1 cellular context compared by ENCODE assay signal in the genomic region with DNA sequence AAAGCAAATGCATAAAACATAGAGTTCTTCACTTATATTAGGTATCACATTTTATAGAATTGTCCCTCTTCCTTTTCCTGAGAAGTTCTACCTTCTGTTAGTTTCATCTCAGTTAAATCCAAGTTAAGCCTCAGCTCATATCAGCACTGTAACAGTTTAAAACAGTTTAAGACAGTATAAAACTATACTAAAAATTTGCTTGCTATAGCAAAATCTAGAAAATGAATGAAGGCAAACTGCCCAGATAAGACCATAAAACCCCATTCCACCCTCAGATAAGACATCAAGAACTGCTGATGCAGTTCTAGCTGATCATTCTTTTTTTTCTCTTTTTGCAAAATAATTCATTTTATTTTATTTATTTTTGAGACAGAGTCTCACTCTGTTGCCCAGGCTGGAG.
TF ChIP-seq lines count a peak whose summit lies in the region.

No MANE protein-coding gene starts in this region.

TF ChIP-seq in GM23338, 12 proteins besides CTCF, POLR2A, EP300 and RAD21 (continued from another document):
- TF ChIP-seq ETS1 (IDR thresholded peaks at IDR 0.05) (no peak), EZH2 (IDR thresholded peaks at IDR 0.05; ENCODE audit: low read depth, unreplicated experiment) (no peak), JUNB (IDR thresholded peaks at IDR 0.05; ENCODE audit: unreplicated experiment) (no peak), REST (IDR thresholded peaks at IDR 0.05; ENCODE audit: unreplicated experiment) (no peak), CREB1 (CRISPR knock-in tag; IDR thresholded peaks at IDR 0.05; ENCODE audit: low read depth) (no peak), STAT1 (IDR thresholded peaks at IDR 0.05; ENCODE audit: unreplicated experiment) (no peak)
- TF ChIP-seq, protein P1, sequence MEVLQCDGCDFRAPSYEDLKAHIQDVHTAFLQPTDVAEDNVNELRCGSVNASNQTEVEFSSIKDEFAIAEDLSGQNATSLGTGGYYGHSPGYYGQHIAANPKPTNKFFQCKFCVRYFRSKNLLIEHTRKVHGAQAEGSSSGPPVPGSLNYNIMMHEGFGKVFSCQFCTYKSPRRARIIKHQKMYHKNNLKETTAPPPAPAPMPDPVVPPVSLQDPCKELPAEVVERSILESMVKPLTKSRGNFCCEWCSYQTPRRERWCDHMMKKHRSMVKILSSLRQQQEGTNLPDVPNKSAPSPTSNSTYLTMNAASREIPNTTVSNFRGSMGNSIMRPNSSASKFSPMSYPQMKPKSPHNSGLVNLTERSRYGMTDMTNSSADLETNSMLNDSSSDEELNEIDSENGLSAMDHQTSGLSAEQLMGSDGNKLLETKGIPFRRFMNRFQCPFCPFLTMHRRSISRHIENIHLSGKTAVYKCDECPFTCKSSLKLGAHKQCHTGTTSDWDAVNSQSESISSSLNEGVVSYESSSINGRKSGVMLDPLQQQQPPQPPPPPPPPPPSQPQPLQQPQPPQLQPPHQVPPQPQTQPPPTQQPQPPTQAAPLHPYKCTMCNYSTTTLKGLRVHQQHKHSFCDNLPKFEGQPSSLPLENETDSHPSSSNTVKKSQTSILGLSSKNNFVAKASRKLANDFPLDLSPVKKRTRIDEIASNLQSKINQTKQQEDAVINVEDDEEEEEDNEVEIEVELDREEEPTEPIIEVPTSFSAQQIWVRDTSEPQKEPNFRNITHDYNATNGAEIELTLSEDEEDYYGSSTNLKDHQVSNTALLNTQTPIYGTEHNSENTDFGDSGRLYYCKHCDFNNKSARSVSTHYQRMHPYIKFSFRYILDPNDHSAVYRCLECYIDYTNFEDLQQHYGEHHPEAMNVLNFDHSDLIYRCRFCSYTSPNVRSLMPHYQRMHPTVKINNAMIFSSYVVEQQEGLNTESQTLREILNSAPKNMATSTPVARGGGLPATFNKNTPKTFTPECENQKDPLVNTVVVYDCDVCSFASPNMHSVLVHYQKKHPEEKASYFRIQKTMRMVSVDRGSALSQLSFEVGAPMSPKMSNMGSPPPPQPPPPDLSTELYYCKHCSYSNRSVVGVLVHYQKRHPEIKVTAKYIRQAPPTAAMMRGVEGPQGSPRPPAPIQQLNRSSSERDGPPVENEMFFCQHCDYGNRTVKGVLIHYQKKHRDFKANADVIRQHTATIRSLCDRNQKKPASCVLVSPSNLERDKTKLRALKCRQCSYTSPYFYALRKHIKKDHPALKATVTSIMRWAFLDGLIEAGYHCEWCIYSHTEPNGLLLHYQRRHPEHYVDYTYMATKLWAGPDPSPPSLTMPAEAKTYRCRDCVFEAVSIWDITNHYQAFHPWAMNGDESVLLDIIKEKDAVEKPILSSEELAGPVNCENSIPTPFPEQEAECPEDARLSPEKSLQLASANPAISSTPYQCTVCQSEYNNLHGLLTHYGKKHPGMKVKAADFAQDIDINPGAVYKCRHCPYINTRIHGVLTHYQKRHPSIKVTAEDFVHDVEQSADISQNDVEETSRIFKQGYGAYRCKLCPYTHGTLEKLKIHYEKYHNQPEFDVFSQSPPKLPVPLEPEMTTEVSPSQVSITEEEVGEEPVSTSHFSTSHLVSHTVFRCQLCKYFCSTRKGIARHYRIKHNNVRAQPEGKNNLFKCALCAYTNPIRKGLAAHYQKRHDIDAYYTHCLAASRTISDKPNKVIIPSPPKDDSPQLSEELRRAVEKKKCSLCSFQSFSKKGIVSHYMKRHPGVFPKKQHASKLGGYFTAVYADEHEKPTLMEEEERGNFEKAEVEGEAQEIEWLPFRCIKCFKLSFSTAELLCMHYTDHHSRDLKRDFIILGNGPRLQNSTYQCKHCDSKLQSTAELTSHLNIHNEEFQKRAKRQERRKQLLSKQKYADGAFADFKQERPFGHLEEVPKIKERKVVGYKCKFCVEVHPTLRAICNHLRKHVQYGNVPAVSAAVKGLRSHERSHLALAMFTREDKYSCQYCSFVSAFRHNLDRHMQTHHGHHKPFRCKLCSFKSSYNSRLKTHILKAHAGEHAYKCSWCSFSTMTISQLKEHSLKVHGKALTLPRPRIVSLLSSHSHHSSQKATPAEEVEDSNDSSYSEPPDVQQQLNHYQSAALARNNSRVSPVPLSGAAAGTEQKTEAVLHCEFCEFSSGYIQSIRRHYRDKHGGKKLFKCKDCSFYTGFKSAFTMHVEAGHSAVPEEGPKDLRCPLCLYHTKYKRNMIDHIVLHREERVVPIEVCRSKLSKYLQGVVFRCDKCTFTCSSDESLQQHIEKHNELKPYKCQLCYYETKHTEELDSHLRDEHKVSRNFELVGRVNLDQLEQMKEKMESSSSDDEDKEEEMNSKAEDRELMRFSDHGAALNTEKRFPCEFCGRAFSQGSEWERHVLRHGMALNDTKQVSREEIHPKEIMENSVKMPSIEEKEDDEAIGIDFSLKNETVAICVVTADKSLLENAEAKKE (CRISPR knock-in tag; IDR thresholded peaks at IDR 0.05): no peak
TF ChIP-seq in GM23338: peak in this region for 0.
